ENCODE assay signal across 13 cellular contexts in the genomic region with DNA sequence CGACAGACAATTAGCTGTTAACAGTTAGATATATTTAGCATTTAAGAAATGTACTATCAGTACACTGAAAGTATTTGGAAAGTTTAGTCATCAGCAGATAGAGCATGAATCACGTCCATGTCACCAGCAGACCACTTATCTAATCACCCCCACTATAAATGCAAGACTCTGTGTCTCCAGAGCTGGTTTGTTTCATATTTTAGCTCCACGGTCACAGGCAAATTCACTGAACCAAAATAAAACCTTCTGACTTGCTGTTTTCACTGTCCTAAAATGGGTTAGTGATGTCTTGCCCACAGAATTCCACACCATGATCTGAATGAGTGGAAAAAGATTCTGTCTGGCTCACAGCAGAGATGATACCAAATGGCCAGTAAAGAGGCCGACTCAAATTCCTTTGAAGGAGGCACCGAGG.
DNase-seq lines count a peak whose midpoint lies in the region; ATAC-seq, FAIRE-seq and TF ChIP-seq lines count a peak whose summit lies in the region.
"Had no signal": no experiment of that assay in that cellular context is flagged by ENCODE, and none has a peak within 500 bp of the region (broad histone marks: within the 10 kb centered on the region; RNA-seq: fewer than 3 reads in every experiment).

No MANE protein-coding gene starts in this region.

- H3K4me3 ChIP-seq in A549 = peak overlapping the region; percentile 13; the same call in 1 of the 3 replicates
- H3K4me3 ChIP-seq in HUES48 (ENCODE audit: low read depth, low read length) = no peak overlapping the region
- H3K4me3 ChIP-seq in kidney epithelial cell (ENCODE audit: low read depth, low read length) = no peak overlapping the region
- H3K4me3 ChIP-seq: lower lobe of right lung, sigmoid colon had no signal

- no peaks in the 10 kb centered on the region for H3K9me3 Mint-ChIP-seq in chondrocyte (ENCODE audit: low read depth)
- H3K9me3 Mint-ChIP-seq in activated naive CD4-positive, alpha-beta T cell treated with anti-CD3 and anti-CD28 coated beads for 36 hours = no peaks in the 10 kb centered on the region
- H3K9me3 Mint-ChIP-seq: activated CD4-positive, alpha-beta T cell treated with anti-CD3 and anti-CD28 coated beads, Interleukin-2, amount 10 ng/mL, durations not matched to agents 24 days and 14 days had no signal

- intact Hi-C loops in activated naive CD4-positive, alpha-beta T cell treated with anti-CD3 and anti-CD28 coated beads for 36 hours (cut with micrococcal nuclease) = no loop called here

- FAIRE-seq in A549 (lab: Jason Lieb, UNC) = no peak

- peak overlapping the region; percentile 89 for H3K27ac Mint-ChIP-seq in chondrocyte (ENCODE audit: unreplicated experiment)
- no peak overlapping the region for H3K27ac Mint-ChIP-seq in activated naive CD4-positive, alpha-beta T cell treated with anti-CD3 and anti-CD28 coated beads for 36 hours
- H3K27ac Mint-ChIP-seq: activated CD4-positive, alpha-beta T cell treated with anti-CD3 and anti-CD28 coated beads, Interleukin-2, amount 10 ng/mL, durations not matched to agents 24 days and 14 days had no signal

- peak overlapping the region; percentile 76 to 86 for H3K27ac ChIP-seq in A549
- H3K27ac ChIP-seq in HUES48 (ENCODE audit: low read depth, low read length) = peak overlapping the region; percentile 81
- H3K27ac ChIP-seq: lower lobe of right lung, sigmoid colon had no signal

- peaks cover 94% of the 10 kb centered on the region for H3K4me1 Mint-ChIP-seq in chondrocyte (ENCODE audit: low read depth)
- no peaks in the 10 kb centered on the region for H3K4me1 Mint-ChIP-seq in activated naive CD4-positive, alpha-beta T cell treated with anti-CD3 and anti-CD28 coated beads for 36 hours (ENCODE audit: low read depth)
- H3K4me1 Mint-ChIP-seq: activated CD4-positive, alpha-beta T cell treated with anti-CD3 and anti-CD28 coated beads, Interleukin-2, amount 10 ng/mL, durations not matched to agents 24 days and 14 days had no signal

- peak overlapping the region; percentile 29 for H3K4me3 Mint-ChIP-seq in chondrocyte (ENCODE audit: unreplicated experiment)
- H3K4me3 Mint-ChIP-seq in activated naive CD4-positive, alpha-beta T cell treated with anti-CD3 and anti-CD28 coated beads for 36 hours = no peak overlapping the region
- H3K4me3 Mint-ChIP-seq: activated CD4-positive, alpha-beta T cell treated with anti-CD3 and anti-CD28 coated beads, Interleukin-2, amount 10 ng/mL, durations not matched to agents 24 days and 14 days had no signal

- no peaks in the 10 kb centered on the region for H3K36me3 Mint-ChIP-seq in chondrocyte (ENCODE audit: low read depth)
- no peaks in the 10 kb centered on the region for H3K36me3 Mint-ChIP-seq in activated naive CD4-positive, alpha-beta T cell treated with anti-CD3 and anti-CD28 coated beads for 36 hours (ENCODE audit: low read depth)

- TF ChIP-seq RAD21 in A549 (conservative IDR thresholded peaks at IDR 0.05 in 1 of 2, IDR thresholded peaks at IDR 0.05 in 1 of 2) = 0 out of 5 replicates have a peak, but pooled peaks of 1 of the 2 experiments have one; percentile 10

- no peak for TF ChIP-seq POLR2A in A549 (IDR thresholded peaks at IDR 0.05; ENCODE audit: low read length)

- WGBS in A549 (ENCODE audit: missing lambda C conversion rate) = 3% methylated on average over 5 of the region's 5 CpGs

- POLR2A ChIA-PET in A549 (lab: Yijun Ruan, JAX) = interaction anchor here (0.8 kb wide), 1 partner anchor 66 kb away, joined by 3 read pairs; no protein-coding TSS in a partner anchor

- H3K27me3 ChIP-seq in HUES48 (ENCODE audit: control insufficient read depth, insufficient read depth, low read length) (no peaks in the 10 kb centered on the region), kidney epithelial cell (ENCODE audit: control insufficient read depth, insufficient read depth, low read length) (no peaks in the 10 kb centered on the region)
- H3K27me3 ChIP-seq: sigmoid colon had no signal

- H3K9ac ChIP-seq in HUES48 (ENCODE audit: low read depth, low read length) = no peak overlapping the region

- TF ChIP-seq CTCF in A549 (IDR thresholded peaks at IDR 0.05) (no peak), chondrocyte (IDR thresholded peaks at IDR 0.05) (no peak), kidney epithelial cell (IDR thresholded peaks at IDR 0.05; ENCODE audit: insufficient read depth, low read length, poor library complexity, severe bottlenecking) (no peak)

- H3K36me3 ChIP-seq in HUES48 (ENCODE audit: control insufficient read depth, insufficient read depth, low read length) (no peaks in the 10 kb centered on the region), kidney epithelial cell (ENCODE audit: control insufficient read depth, insufficient read depth, low read length) (no peaks in the 10 kb centered on the region)
- H3K36me3 ChIP-seq: lower lobe of right lung, sigmoid colon had no signal

- H3K4me1 ChIP-seq in A549 = peaks cover 95% of the 10 kb centered on the region
- H3K4me1 ChIP-seq in HUES48 (ENCODE audit: control insufficient read depth, insufficient read depth, low read length) = peaks cover 63% of the 10 kb centered on the region
- H3K4me1 ChIP-seq: lower lobe of right lung had no signal

- H3K9me3 ChIP-seq in A549 = no peaks in the 10 kb centered on the region
- H3K9me3 ChIP-seq in HUES48 (ENCODE audit: control insufficient read depth, insufficient read depth, low read length) = no peaks in the 10 kb centered on the region
- H3K9me3 ChIP-seq: lower lobe of right lung, sigmoid colon had no signal

- no peaks in the 10 kb centered on the region for H3K27me3 Mint-ChIP-seq in chondrocyte (ENCODE audit: low read depth)
- H3K27me3 Mint-ChIP-seq in activated naive CD4-positive, alpha-beta T cell treated with anti-CD3 and anti-CD28 coated beads for 36 hours (ENCODE audit: low read depth) = no peaks in the 10 kb centered on the region
- H3K27me3 Mint-ChIP-seq: activated CD4-positive, alpha-beta T cell treated with anti-CD3 and anti-CD28 coated beads, Interleukin-2, amount 10 ng/mL, durations not matched to agents 24 days and 14 days had no signal

- no peak for TF ChIP-seq EP300 in A549 (IDR thresholded peaks at IDR 0.05)

- DNase-seq in A549 (ENCODE audit: low read depth in 1 of 2, low spot score in 1 of 2) = peak in 1 of 2 experiments; percentile 17
- DNase-seq in chondrocyte (ENCODE audit: low spot score) = no peak
- peak; percentile 59 for DNase-seq in kidney epithelial cell (ENCODE audit: low read depth)
- no peak for DNase-seq in activated naive CD4-positive, alpha-beta T cell treated with anti-CD3 and anti-CD28 coated beads for 36 hours
- no peak for DNase-seq in mesenteric fat pad (ENCODE audit: low spot score)
- no peak for DNase-seq in SKM-1 (lab: John Stamatoyannopoulos, UW; ENCODE audit: unreplicated experiment)
- DNase-seq in NCI-H526 (lab: John Stamatoyannopoulos, UW) = no peak
- DNase-seq: activated CD4-positive, alpha-beta T cell treated with anti-CD3 and anti-CD28 coated beads, Interleukin-2, amount 10 ng/mL, durations not matched to agents 24 days and 14 days; effector memory CD4-positive, alpha-beta T cell; lower lobe of right lung; NCI-H1930; sigmoid colon had no signal

- ATAC-seq in A549 = peak in 1 of 2 experiments; percentile 37; a peak in 2 of 6 replicates
- ATAC-seq: lower lobe of right lung had no signal

- H3K4me2 ChIP-seq in A549 = peak overlapping the region; percentile 93

- CTCF ChIA-PET in A549 (lab: Yijun Ruan, JAX) = interaction anchor here (0.6 kb wide), 1 partner anchor 12 kb away, joined by 3 read pairs; no protein-coding TSS in a partner anchor
- CTCF ChIA-PET in activated naive CD4-positive, alpha-beta T cell treated with anti-CD3 and anti-CD28 coated beads for 36 hours (lab: Charles Lee) = interaction anchor here (0.6 kb wide), 1 partner anchor 61 kb away, joined by 3 read pairs; no protein-coding TSS in a partner anchor

TF ChIP-seq in A549, 52 proteins besides CTCF, POLR2A, EP300 and RAD21:
- TF ChIP-seq GATA3 (IDR thresholded peaks at IDR 0.05; ENCODE audit: borderline replicate concordance) (peak; percentile 61; the same call in 1 of the 2 replicates), EHMT2 (IDR thresholded peaks at IDR 0.05; ENCODE audit: low read depth) (no peak), HEYL (CRISPR knock-in tag; IDR thresholded peaks at IDR 0.05) (no peak), ESRRA (IDR thresholded peaks at IDR 0.05; ENCODE audit: borderline replicate concordance, low read length) (no peak), FOSL2 (IDR thresholded peaks at IDR 0.05) (peak; percentile 62), FOSL2 (CRISPR knock-in tag; IDR thresholded peaks at IDR 0.05) (peak; percentile 74), NFE2L2 (conservative IDR thresholded peaks at IDR 0.05; ENCODE audit: low read length) (no peak), NR3C1 (IDR thresholded peaks at IDR 0.05) (no peak), CEBPB (IDR thresholded peaks at IDR 0.05) (0 out of 4 replicates have a peak, but pooled peaks of 1 of the 2 experiments have one; percentile 4), NPAS2 (CRISPR knock-in tag; IDR thresholded peaks at IDR 0.05; ENCODE audit: borderline replicate concordance) (no peak), EHF (CRISPR knock-in tag; IDR thresholded peaks at IDR 0.05) (no peak), HDAC2 (IDR thresholded peaks at IDR 0.05) (no peak), JUNB (IDR thresholded peaks at IDR 0.05) (peak; percentile 71), RARB (CRISPR knock-in tag; IDR thresholded peaks at IDR 0.05) (no peak)
